Comparison of ENCODE assay signal across 32 cellular contexts in the genomic region with DNA sequence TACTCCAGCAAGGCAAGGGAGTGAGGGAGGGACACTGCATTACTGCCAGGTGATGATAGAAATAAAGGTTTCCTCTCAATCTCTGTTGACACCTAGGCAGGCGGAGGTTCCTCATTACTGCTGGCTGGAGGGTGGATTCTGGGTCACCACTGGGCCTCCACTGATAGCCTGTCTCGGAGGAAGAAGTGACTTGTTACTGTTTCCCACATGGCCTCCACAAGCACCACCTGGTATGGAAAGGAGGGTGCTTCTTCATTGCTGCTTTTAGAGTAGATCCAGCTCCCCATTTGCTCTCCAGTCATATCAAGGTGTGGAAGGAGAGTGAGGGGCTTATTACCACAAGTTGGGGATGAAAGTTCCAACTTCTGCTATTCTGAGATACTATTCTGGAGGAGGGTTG. TPM values are rescaled to one million over a fixed set of nuclear protein-coding genes. Genes with fewer than 3 reads are reported as not detected.
"Had no signal": no experiment of that assay in that cellular context is flagged by ENCODE, and none has a peak within 500 bp of the region (broad histone marks: within the 10 kb centered on the region; RNA-seq: fewer than 3 reads in every experiment).

No MANE protein-coding gene starts in this region.

- H3K9me3 ChIP-seq: colonic mucosa, esophagus squamous epithelium, gastrocnemius medialis, heart right ventricle, left lung, lower lobe of right lung, mucosa of descending colon had no signal

- ATAC-seq: effector memory CD8-positive, alpha-beta T cell; esophagus mucosa; gastrocnemius medialis; heart right ventricle; left cardiac atrium; left lung; left ventricle myocardium superior; lower lobe of right lung; mucosa of descending colon had no signal

- H3K27me3 ChIP-seq: colonic mucosa, esophagus squamous epithelium, gastrocnemius medialis, heart right ventricle, left lung had no signal

- H3K27ac ChIP-seq: colonic mucosa, epithelial cell of prostate, esophagus squamous epithelium, gastrocnemius medialis, heart right ventricle, left lung, lower lobe of right lung had no signal

- H3K36me3 ChIP-seq: colonic mucosa, gastrocnemius medialis, left lung, lower lobe of right lung had no signal

- H3K4me3 ChIP-seq: colonic mucosa, esophagus squamous epithelium, gastrocnemius medialis, heart right ventricle, left lung, lower lobe of right lung, mucosa of descending colon had no signal

- H3K4me1 ChIP-seq: colonic mucosa, esophagus squamous epithelium, gastrocnemius medialis, heart right ventricle, left lung, lower lobe of right lung had no signal

- FAIRE-seq: endometrium, islet of Langerhans, keratinocyte had no signal

- DNase-seq: colonic mucosa; cortex of kidney; effector CD8-positive, alpha-beta T cell; effector memory CD8-positive, alpha-beta T cell; endodermal cell; erythroblast; esophagus squamous epithelium; foreskin fibroblast; foreskin melanocyte; gastrocnemius medialis; glutamatergic neuron; head of caudate nucleus; heart right ventricle; hippocampal formation; left cardiac atrium; left lung; left ventricle myocardium superior; lower lobe of right lung; mesenchymal stem cell; mucosa of descending colon had no signal

RNA-seq across cellular contexts. Expression of gene TAS2R10, which starts 16.7 kb away (rescaled TPM):
- total RNA-seq: colonic mucosa, left ventricle myocardium superior had no signal

RNA-seq across cellular contexts. Expression of gene TAS2R9, which starts 32.9 kb away (rescaled TPM):
- total RNA-seq: colonic mucosa, dermis microvascular lymphatic vessel endothelial cell, endodermal cell, esophagus mucosa, heart right ventricle, kidney epithelial cell, left cardiac atrium, left lung, left ventricle myocardium superior, lower leg skin, lower lobe of right lung, lung microvascular endothelial cell, mesenteric fat pad, mucosa of descending colon, myocyte had no signal
- polyA plus RNA-seq: heart right ventricle, keratinocyte had no signal

RNA-seq across cellular contexts. Expression of gene TAS2R8, which starts 35.8 kb away (rescaled TPM):
- total RNA-seq: colonic mucosa, dermis microvascular lymphatic vessel endothelial cell, endodermal cell, esophagus mucosa, esophagus squamous epithelium, glomerular endothelial cell, heart right ventricle, left lung, left ventricle myocardium superior, lower leg skin, lower lobe of right lung, lung microvascular endothelial cell, mesenteric fat pad, mucosa of descending colon, myocyte had no signal
- polyA plus RNA-seq: heart right ventricle, keratinocyte had no signal

RNA-seq across cellular contexts. Expression of gene TAS2R7, which starts 40.4 kb away (rescaled TPM):
- total RNA-seq: colonic mucosa, dermis microvascular lymphatic vessel endothelial cell, endodermal cell, esophagus mucosa, gastrocnemius medialis, heart right ventricle, kidney epithelial cell, left cardiac atrium, left lung, left ventricle myocardium superior, lower leg skin, lower lobe of right lung, lung microvascular endothelial cell, mesenteric fat pad, mucosa of descending colon, myocyte had no signal
- polyA plus RNA-seq: heart right ventricle, keratinocyte had no signal
